Comparison of ENCODE assay signal across 33 cellular contexts in genomic region chr12:126912111-126912510, GRCh38.
DNase-seq lines count a peak whose midpoint lies in the region; ATAC-seq, FAIRE-seq and TF ChIP-seq lines count a peak whose summit lies in the region.
"Had no signal": no experiment of that assay in that cellular context is flagged by ENCODE, and none has a peak within 500 bp of the region (broad histone marks: within the 10 kb centered on the region; RNA-seq: fewer than 3 reads in every experiment).

No MANE protein-coding gene starts in this region.

- FAIRE-seq in K562 (lab: Jason Lieb, UNC), result no peak
- FAIRE-seq: A204.1, A549, D721Med had no signal

- H3K9me1 ChIP-seq in K562 (ENCODE audit: control insufficient read depth, insufficient read depth, low read length), result no peaks in the 10 kb centered on the region

- H3K9me3 ChIP-seq in K562 (replicated peaks; ENCODE audit: control insufficient read depth, insufficient read depth, low read depth, low read length) (no peaks in the 10 kb centered on the region), esophagus muscularis mucosa (no peaks in the 10 kb centered on the region)
- H3K9me3 ChIP-seq: A549; BE2C; BLaER1; BLaER1 treated with 17β-estradiol and CSF1 and Interleukin-3, amounts not matched to agents 10 nM and 100 nM had no signal

- no peaks in the 10 kb centered on the region for H3K4me1 Mint-ChIP-seq in osteocyte (ENCODE audit: unreplicated experiment)
- H3K4me1 Mint-ChIP-seq: B cell; CD14-positive monocyte; CD4-positive, CD25-positive, alpha-beta regulatory T cell; CD8-positive, alpha-beta memory T cell had no signal

- H3K36me3 Mint-ChIP-seq in osteocyte (ENCODE audit: unreplicated experiment), result peaks cover 2% of the 10 kb centered on the region
- H3K36me3 Mint-ChIP-seq: CD14-positive monocyte; CD4-positive, alpha-beta memory T cell; CD4-positive, CD25-positive, alpha-beta regulatory T cell; CD8-positive, alpha-beta memory T cell; CD8-positive, alpha-beta T cell had no signal

- H3K27ac Mint-ChIP-seq in osteocyte (ENCODE audit: unreplicated experiment), result no peak overlapping the region
- H3K27ac Mint-ChIP-seq: B cell; CD14-positive monocyte; CD4-positive, alpha-beta memory T cell; CD4-positive, alpha-beta T cell; CD4-positive, CD25-positive, alpha-beta regulatory T cell; CD8-positive, alpha-beta memory T cell; CD8-positive, alpha-beta T cell had no signal

- no peak for TF ChIP-seq POLR2A in K562 (conservative IDR thresholded peaks at IDR 0.05)
- TF ChIP-seq POLR2A in esophagus muscularis mucosa (IDR thresholded peaks at IDR 0.05; ENCODE audit: low read depth), result no peak

- peak overlapping the region; percentile 16; the same call in 1 of the 2 replicates for H2AFZ ChIP-seq in K562 (ENCODE audit: low read depth, low read length)

- intact Hi-C loops in K562 (cut with micrococcal nuclease), result no loop called here
- intact Hi-C loops in esophagus muscularis mucosa (cut with DNase I), result no loop called here

- BruUV-seq in K562 (replicated peaks; lab: Mats Ljungman, UMichigan), result no TSS peak

- no peaks in the 10 kb centered on the region for H3K79me2 ChIP-seq in K562 (ENCODE audit: control insufficient read depth, insufficient read depth, low read length)

- no peak overlapping the region for H3K4me3 Mint-ChIP-seq in osteocyte (ENCODE audit: unreplicated experiment)
- H3K4me3 Mint-ChIP-seq: B cell; CD14-positive monocyte; CD4-positive, alpha-beta memory T cell; CD4-positive, alpha-beta T cell; CD4-positive, CD25-positive, alpha-beta regulatory T cell; CD8-positive, alpha-beta memory T cell; CD8-positive, alpha-beta T cell had no signal

- 30% methylated on average over 6 of the region's 6 CpGs for WGBS in K562 (ENCODE audit: insufficient coverage, low coverage, missing lambda C conversion rate)
- WGBS in esophagus muscularis mucosa, result 79% methylated on average over 6 of the region's 6 CpGs

- DNase-seq in K562 (ENCODE audit: extremely low read depth in 1 of 4, low spot score in 3 of 4) (no peak), esophagus muscularis mucosa (ENCODE audit: extremely low spot score) (peak; percentile 39), osteocyte (ENCODE audit: extremely low spot score, unreplicated experiment) (no peak), NCI-H524 (lab: John Stamatoyannopoulos, UW) (no peak)
- DNase-seq: 8988T; ACHN; AML-193; BE2C; C1 segment of cervical spinal cord; Caco-2; Calu3; CD4-positive, alpha-beta memory T cell; CD4-positive, alpha-beta T cell; CD4-positive, CD25-positive, alpha-beta regulatory T cell; CD8-positive, alpha-beta memory T cell; CD8-positive, alpha-beta T cell; COR-L47; DMS 273 treated with DMSO at 0.1 percent for 48 hours; DMS153; DMS53; DMS79; DMS79 treated with DMSO at 0.1 percent for 48 hours; DND-41; EL had no signal

- in situ Hi-C loops in K562 (cut with MboI), result no loop called here

- no peak overlapping the region for H3K4me2 ChIP-seq in K562 (ENCODE audit: insufficient read depth, low read length)
- H3K4me2 ChIP-seq: A549; BLaER1; BLaER1 treated with 17β-estradiol and CSF1 and Interleukin-3, amounts not matched to agents 10 nM and 100 nM had no signal

- no peak overlapping the region for H3K4me3 ChIP-seq in K562
- no peak overlapping the region for H3K4me3 ChIP-seq in esophagus muscularis mucosa
- H3K4me3 ChIP-seq: A549; BLaER1; BLaER1 treated with 17β-estradiol and CSF1 and Interleukin-3, amounts not matched to agents 10 nM and 100 nM had no signal

- no peaks in the 10 kb centered on the region for H3K36me3 ChIP-seq in K562 (ENCODE audit: control insufficient read depth, insufficient read depth, low read length)
- no peaks in the 10 kb centered on the region for H3K36me3 ChIP-seq in esophagus muscularis mucosa
- H3K36me3 ChIP-seq: BE2C; BLaER1; BLaER1 treated with 17β-estradiol and CSF1 and Interleukin-3, amounts not matched to agents 10 nM and 100 nM had no signal

- H3K9ac ChIP-seq in K562 (ENCODE audit: insufficient read depth in 1 of 2, low read depth in 2 of 2, low read length in 2 of 2), result no peak overlapping the region
- H3K9ac ChIP-seq: BLaER1; BLaER1 treated with 17β-estradiol and CSF1 and Interleukin-3, amounts not matched to agents 10 nM and 100 nM had no signal

- POLR2A ChIA-PET in K562 (lab: Yijun Ruan, JAX), result no interaction called here

- peaks cover 48% of the 10 kb centered on the region for H3K9me3 Mint-ChIP-seq in osteocyte (ENCODE audit: unreplicated experiment)
- H3K9me3 Mint-ChIP-seq: CD4-positive, alpha-beta T cell; CD8-positive, alpha-beta T cell had no signal

- TF ChIP-seq EP300 in K562 (IDR thresholded peaks at IDR 0.05; ENCODE audit: low read length), result no peak
- no peak for TF ChIP-seq EP300 in esophagus muscularis mucosa (IDR thresholded peaks at IDR 0.05)

- CTCF ChIA-PET in K562 (lab: Yijun Ruan, JAX; ENCODE audit: low intra/inter-chr PET ratio), result no interaction called here

- H3K27me3 ChIP-seq in K562 (ENCODE audit: control insufficient read depth in 2 of 2, insufficient read depth in 2 of 2, low read length in 2 of 2) (no peaks in the 10 kb centered on the region), esophagus muscularis mucosa (no peaks in the 10 kb centered on the region)
- H3K27me3 ChIP-seq: BE2C; BLaER1; BLaER1 treated with 17β-estradiol and CSF1 and Interleukin-3, amounts not matched to agents 10 nM and 100 nM had no signal

- no peak overlapping the region for H3K27ac ChIP-seq in K562 (ENCODE audit: extremely low read depth, low read depth, low read length)
- H3K27ac ChIP-seq in esophagus muscularis mucosa (replicated peaks in 1 of 4), result no peak overlapping the region
- H3K27ac ChIP-seq: 22Rv1; A549; BLaER1; BLaER1 treated with 17β-estradiol and CSF1 and Interleukin-3, amounts not matched to agents 10 nM and 100 nM; C4-2B had no signal

- no peak for ATAC-seq in K562
- ATAC-seq: A549; CD8-positive, alpha-beta T cell had no signal

- H4K20me1 ChIP-seq in K562 (replicated peaks; ENCODE audit: control insufficient read depth, insufficient read depth, low read length), result no peaks in the 10 kb centered on the region
- H4K20me1 ChIP-seq: BLaER1; BLaER1 treated with 17β-estradiol and CSF1 and Interleukin-3, amounts not matched to agents 10 nM and 100 nM had no signal

- TF ChIP-seq CTCF in K562 (IDR thresholded peaks at IDR 0.05 in 2 of 3, conservative IDR thresholded peaks at IDR 0.05 in 1 of 3; ENCODE audit: insufficient read depth in 2 of 3, low read depth in 1 of 3, low read length in 3 of 3) (no peak), esophagus muscularis mucosa (IDR thresholded peaks at IDR 0.05) (no peak), osteocyte (IDR thresholded peaks at IDR 0.05) (no peak)

- H3K4me1 ChIP-seq in K562 (replicated peaks in 1 of 2; ENCODE audit: control insufficient read depth in 2 of 2, insufficient read depth in 2 of 2, low read length in 2 of 2), result peaks cover 22 to 55% of the 10 kb centered on the region in 2 experiments
- H3K4me1 ChIP-seq in esophagus muscularis mucosa, result no peaks in the 10 kb centered on the region
- H3K4me1 ChIP-seq: A549, BE2C, BLaER1, Caco-2 had no signal

- no peak for TF ChIP-seq RAD21 in K562 (CRISPR knock-in tag; conservative IDR thresholded peaks at IDR 0.05 in 1 of 2, IDR thresholded peaks at IDR 0.05 in 1 of 2)

- no peaks in the 10 kb centered on the region for H3K27me3 Mint-ChIP-seq in osteocyte (ENCODE audit: unreplicated experiment)
- H3K27me3 Mint-ChIP-seq: B cell; CD4-positive, CD25-positive, alpha-beta regulatory T cell had no signal

TF ChIP-seq in K562, 482 proteins besides CTCF, POLR2A, EP300 and RAD21 (continues in another document):
- TF ChIP-seq MEIS2 (IDR thresholded peaks at IDR 0.05; ENCODE audit: partially characterized antibody) (peak; percentile 82), PRDM10 (IDR thresholded peaks at IDR 0.05; ENCODE audit: partially characterized antibody) (no peak), ZNF134 (CRISPR knock-in tag; conservative IDR thresholded peaks at IDR 0.05) (no peak), SMAD4 (CRISPR knock-in tag; conservative IDR thresholded peaks at IDR 0.05) (no peak)
- TF ChIP-seq, protein P1, sequence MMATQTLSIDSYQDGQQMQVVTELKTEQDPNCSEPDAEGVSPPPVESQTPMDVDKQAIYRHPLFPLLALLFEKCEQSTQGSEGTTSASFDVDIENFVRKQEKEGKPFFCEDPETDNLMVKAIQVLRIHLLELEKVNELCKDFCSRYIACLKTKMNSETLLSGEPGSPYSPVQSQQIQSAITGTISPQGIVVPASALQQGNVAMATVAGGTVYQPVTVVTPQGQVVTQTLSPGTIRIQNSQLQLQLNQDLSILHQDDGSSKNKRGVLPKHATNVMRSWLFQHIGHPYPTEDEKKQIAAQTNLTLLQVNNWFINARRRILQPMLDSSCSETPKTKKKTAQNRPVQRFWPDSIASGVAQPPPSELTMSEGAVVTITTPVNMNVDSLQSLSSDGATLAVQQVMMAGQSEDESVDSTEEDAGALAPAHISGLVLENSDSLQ (IDR thresholded peaks at IDR 0.05), result peak; percentile 82
